Comparison of ENCODE assay signal across 27 cellular contexts in the genomic region with DNA sequence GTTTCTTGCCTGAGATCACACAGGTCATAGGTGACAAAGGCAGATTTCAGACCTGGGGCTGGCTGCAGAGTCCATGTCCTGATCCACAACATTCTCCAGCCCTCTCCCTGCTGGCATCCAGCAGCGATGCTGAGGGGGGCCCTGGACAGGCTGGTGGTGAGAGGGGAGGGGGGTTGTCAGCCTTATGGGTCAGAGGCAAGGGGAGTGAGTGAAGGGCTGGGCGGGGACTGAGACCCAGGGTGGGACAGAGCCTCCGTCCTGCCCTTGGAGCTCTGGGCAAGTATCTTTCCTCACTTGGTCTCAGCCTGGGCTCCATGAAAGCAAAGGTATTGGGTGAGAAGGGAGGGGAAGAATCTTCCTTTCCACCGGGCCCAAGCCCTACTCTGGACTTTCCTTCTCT.
"Had no signal": no experiment of that assay in that cellular context is flagged by ENCODE, and none has a peak within 500 bp of the region (broad histone marks: within the 10 kb centered on the region; RNA-seq: fewer than 3 reads in every experiment).

No MANE protein-coding gene starts in this region.

- H3K4me1 Mint-ChIP-seq: immature natural killer cell had no signal

- H3K27ac ChIP-seq: left lung, pancreas, prostate gland, skin epidermis, stomach, testis, thyroid gland, transverse colon, upper lobe of left lung, vagina had no signal

- H3K36me3 Mint-ChIP-seq: natural killer cell treated with Interleukin-12 subunit alpha and Interleukin-12 subunit beta and Interleukin-15 and Interleukin-18, amount 100 ng/mL, for 72 hours had no signal

- DNase-seq: hypothalamus; immature natural killer cell; kidney; left colon; left lung; midbrain; mucosa of descending colon; naive thymus-derived CD4-positive, alpha-beta T cell; nucleus accumbens; pancreas; retina; right cardiac atrium; stimulated activated CD4-positive, alpha-beta T cell treated with anti-CD3 and anti-CD28 coated beads, Interleukin-12 subunit alpha, Interleukin-12 subunit beta, amount 100 ng/mL, for 4 hours; stimulated activated CD4-positive, alpha-beta T cell treated with anti-CD3 and anti-CD28 coated beads, Interleukin-15, amount 100 ng/mL, for 24 hours; stimulated activated CD4-positive, alpha-beta T cell treated with anti-CD3 and anti-CD28 coated beads, Interleukin-2, amount 100 ng/mL, for 24 hours; stimulated activated CD4-positive, alpha-beta T cell treated with anti-CD3 and anti-CD28 coated beads, Interleukin-4, amount 100 ng/mL, for 1 hour; stimulated activated naive B cell treated with anti-CD40 and anti-IgM and Interleukin-4, amounts not matched to agents 10 μg/mL and 1 μg/mL and 100 μg/mL, for 72 hours; stimulated activated naive CD8-positive, alpha-beta T cell treated with anti-CD3 and anti-CD28 coated beads, Interleukin-15, Interleukin-2, amounts not matched to agents 100 U/mL and 50 U/mL, for 24 hours; stomach; testis; thyroid gland; transverse colon; upper lobe of left lung had no signal

- H3K4me3 Mint-ChIP-seq: immature natural killer cell; naive thymus-derived CD4-positive, alpha-beta T cell; natural killer cell treated with Interleukin-12 subunit alpha and Interleukin-12 subunit beta and Interleukin-15 and Interleukin-18, amount 100 ng/mL, for 72 hours; stimulated activated naive B cell treated with anti-CD40 and anti-IgM and Interleukin-4, amounts not matched to agents 10 μg/mL and 1 μg/mL and 100 μg/mL, for 72 hours had no signal

- H3K27ac Mint-ChIP-seq: immature natural killer cell; naive thymus-derived CD4-positive, alpha-beta T cell; natural killer cell treated with Interleukin-12 subunit alpha and Interleukin-12 subunit beta and Interleukin-15 and Interleukin-18, amount 100 ng/mL, for 72 hours; stimulated activated naive B cell treated with anti-CD40 and anti-IgM and Interleukin-4, amounts not matched to agents 10 μg/mL and 1 μg/mL and 100 μg/mL, for 72 hours had no signal

- H3K9me3 Mint-ChIP-seq: immature natural killer cell; natural killer cell treated with Interleukin-12 subunit alpha and Interleukin-12 subunit beta and Interleukin-15 and Interleukin-18, amount 100 ng/mL, for 72 hours had no signal
